Comparison of ENCODE assay signal across 18 cellular contexts in genomic region chrX:1134156-1134555, GRCh38.
DNase-seq lines count a peak whose midpoint lies in the region; ATAC-seq and TF ChIP-seq lines count a peak whose summit lies in the region.
"Had no signal": no experiment of that assay in that cellular context is flagged by ENCODE, and none has a peak within 500 bp of the region (broad histone marks: within the 10 kb centered on the region; RNA-seq: fewer than 3 reads in every experiment).

No MANE protein-coding gene starts in this region.

- no peaks in the 10 kb centered on the region for H3K36me3 ChIP-seq in H7 (replicated peaks; ENCODE audit: control insufficient read depth, insufficient read depth, low read length)
- H3K36me3 ChIP-seq: BLaER1 treated with 17β-estradiol and CSF1 and Interleukin-3, amounts not matched to agents 10 nM and 100 nM had no signal

- no peaks in the 10 kb centered on the region for H3K36me3 Mint-ChIP-seq in activated T-helper 2 cell treated with anti-CD3 and anti-CD28 coated beads, Interferon-gamma antibody, Interleukin-2, Interleukin-4, amounts not matched to agents 10 μg/mL and 5 μg/mL and 100 μg/mL, durations not matched to agents 14 hours and 24 hours and 36 hours (ENCODE audit: low read depth)
- H3K36me3 Mint-ChIP-seq: CD8-positive, alpha-beta T cell had no signal

- no peaks in the 10 kb centered on the region for H3K9me3 Mint-ChIP-seq in activated T-helper 2 cell treated with anti-CD3 and anti-CD28 coated beads, Interferon-gamma antibody, Interleukin-2, Interleukin-4, amounts not matched to agents 10 μg/mL and 5 μg/mL and 100 μg/mL, durations not matched to agents 14 hours and 24 hours and 36 hours
- H3K9me3 Mint-ChIP-seq: CD8-positive, alpha-beta T cell had no signal

- DNase-seq in H7 (peak; percentile 19), coronary artery (ENCODE audit: low spot score) (peak; percentile 47), mesenteric fat pad (ENCODE audit: low spot score) (peak; percentile 87), ureter (ENCODE audit: low spot score) (peak; percentile 30)
- DNase-seq in activated T-helper 2 cell treated with anti-CD3 and anti-CD28 coated beads, Interferon-gamma antibody, Interleukin-2, Interleukin-4, amounts not matched to agents 10 μg/mL and 5 μg/mL and 100 μg/mL, durations not matched to agents 14 hours and 24 hours and 36 hours (ENCODE audit: low spot score): no peak
- DNase-seq: CD8-positive, alpha-beta T cell; COR-L47; DMS 273 treated with DMSO at 0.1 percent for 48 hours; DMS53; DND-41; EL; GM23248; HCEC 1CT; IMR-90 had no signal

- no peak for ATAC-seq in HG02870 (IDR thresholded peaks at IDR 0.05; ENCODE audit: unreplicated experiment)
- ATAC-seq: CD8-positive, alpha-beta T cell; GM12878 had no signal

- no peaks in the 10 kb centered on the region for H3K27me3 Mint-ChIP-seq in activated T-helper 2 cell treated with anti-CD3 and anti-CD28 coated beads, Interferon-gamma antibody, Interleukin-2, Interleukin-4, amounts not matched to agents 10 μg/mL and 5 μg/mL and 100 μg/mL, durations not matched to agents 14 hours and 24 hours and 36 hours (ENCODE audit: low read depth)
- H3K27me3 Mint-ChIP-seq: B cell had no signal

- H3K4me1 Mint-ChIP-seq in activated T-helper 2 cell treated with anti-CD3 and anti-CD28 coated beads, Interferon-gamma antibody, Interleukin-2, Interleukin-4, amounts not matched to agents 10 μg/mL and 5 μg/mL and 100 μg/mL, durations not matched to agents 14 hours and 24 hours and 36 hours (ENCODE audit: low read depth): no peaks in the 10 kb centered on the region
- H3K4me1 Mint-ChIP-seq: B cell had no signal

- TF ChIP-seq CTCF in coronary artery (IDR thresholded peaks at IDR 0.05): no peak

- no peak overlapping the region for H3K27ac Mint-ChIP-seq in activated T-helper 2 cell treated with anti-CD3 and anti-CD28 coated beads, Interferon-gamma antibody, Interleukin-2, Interleukin-4, amounts not matched to agents 10 μg/mL and 5 μg/mL and 100 μg/mL, durations not matched to agents 14 hours and 24 hours and 36 hours
- H3K27ac Mint-ChIP-seq: B cell; CD8-positive, alpha-beta T cell had no signal

- intact Hi-C loops in activated T-helper 2 cell treated with anti-CD3 and anti-CD28 coated beads, Interferon-gamma antibody, Interleukin-2, Interleukin-4, amounts not matched to agents 10 μg/mL and 5 μg/mL and 100 μg/mL, durations not matched to agents 14 hours and 24 hours and 36 hours (cut with micrococcal nuclease): no loop called here

- H3K4me3 Mint-ChIP-seq in activated T-helper 2 cell treated with anti-CD3 and anti-CD28 coated beads, Interferon-gamma antibody, Interleukin-2, Interleukin-4, amounts not matched to agents 10 μg/mL and 5 μg/mL and 100 μg/mL, durations not matched to agents 14 hours and 24 hours and 36 hours (ENCODE audit: low read depth): no peak overlapping the region
- H3K4me3 Mint-ChIP-seq: B cell; CD8-positive, alpha-beta T cell had no signal

- H3K4me3 ChIP-seq in H7 (ENCODE audit: insufficient read depth, low read depth, low read length) (no peak overlapping the region), coronary artery (no peak overlapping the region)
- H3K4me3 ChIP-seq: BLaER1 treated with 17β-estradiol and CSF1 and Interleukin-3, amounts not matched to agents 10 nM and 100 nM; GM12878; GM23248 had no signal

- no peak overlapping the region for H3K27ac ChIP-seq in coronary artery
- H3K27ac ChIP-seq: BLaER1 treated with 17β-estradiol and CSF1 and Interleukin-3, amounts not matched to agents 10 nM and 100 nM; GM23248 had no signal

- H3K27me3 ChIP-seq in H7 (ENCODE audit: control insufficient read depth, insufficient read depth, low read length): no peaks in the 10 kb centered on the region; the same call in 1 of the 2 replicates
- H3K27me3 ChIP-seq: BLaER1 treated with 17β-estradiol and CSF1 and Interleukin-3, amounts not matched to agents 10 nM and 100 nM had no signal
